Comparison of ENCODE assay signal across 8 cellular contexts in the genomic region with DNA sequence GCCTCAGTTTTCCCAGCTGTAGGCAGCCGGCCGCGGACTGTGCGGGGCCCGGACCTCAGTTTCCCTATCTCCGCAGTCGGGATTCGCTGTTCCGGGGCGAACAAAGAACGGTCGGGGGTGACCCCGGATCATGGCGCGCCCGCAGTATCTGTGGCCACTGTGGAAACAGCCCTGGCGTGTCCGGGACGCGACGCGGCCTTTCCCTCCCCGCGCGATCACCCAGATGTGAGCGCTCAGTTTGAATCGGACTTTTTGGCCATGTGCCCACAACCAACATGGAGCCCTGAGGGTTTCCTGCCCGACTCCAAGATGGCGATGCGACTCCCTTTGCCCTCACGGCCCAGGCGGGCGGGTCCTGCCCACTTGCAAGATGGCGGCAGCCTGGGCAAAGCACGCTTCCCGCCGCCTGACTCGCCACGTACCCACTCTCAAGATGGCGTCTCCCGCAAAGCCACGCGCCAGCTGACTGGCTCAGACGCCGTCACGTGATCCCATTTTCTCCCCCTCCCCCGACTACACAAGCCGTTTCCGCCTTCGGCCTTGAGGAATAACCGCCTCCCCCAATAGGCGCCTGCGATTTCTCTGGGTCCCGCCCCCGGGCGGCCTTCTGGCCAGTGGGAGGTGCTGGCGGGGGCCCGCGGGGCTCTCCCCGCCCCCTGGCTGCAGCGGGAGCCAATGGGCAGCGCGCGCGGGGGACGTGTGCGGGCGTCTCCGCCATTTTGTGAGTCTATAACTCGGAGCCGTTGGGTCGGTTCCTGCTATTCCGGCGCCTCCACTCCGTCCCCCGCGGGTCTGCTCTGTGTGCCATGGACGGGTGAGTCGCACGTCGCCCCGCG. TPM values are rescaled to one million over a fixed set of nuclear protein-coding genes. Genes with fewer than 3 reads are reported as not detected.
A peak's percentile ranks its signal among the peaks of the same experiment; 100 is the strongest.
DNase-seq lines count a peak whose midpoint lies in the region; ATAC-seq and TF ChIP-seq lines count a peak whose summit lies in the region.

Gene PTBP1 (plus strand): TSS at position 761 of the 836 bp plus-strand sequence. CDS start 46 bp downstream, at position 807.

- H3K36me3 Mint-ChIP-seq in CD8-positive, alpha-beta memory T cell = peaks cover 0 to 25% (median 1%) of the 10 kb centered on the region in 3 donors

- H3K9me3 Mint-ChIP-seq in CD8-positive, alpha-beta memory T cell = no peaks in the 10 kb centered on the region

- peaks cover 9% of the 10 kb centered on the region for H3K36me3 ChIP-seq in CD8-positive, alpha-beta memory T cell (ENCODE audit: insufficient read depth, low read length)
- H3K36me3 ChIP-seq in lower lobe of right lung = peaks cover 29% of the 10 kb centered on the region

- peak within 1 kb of the TSS; percentile 68 for H3K4me3 ChIP-seq in CD8-positive, alpha-beta memory T cell (ENCODE audit: low read length)
- peak within 1 kb of the TSS; percentile 85 for H3K4me3 ChIP-seq in lower lobe of right lung

- no peaks in the 10 kb centered on the region for H3K9me3 ChIP-seq in CD8-positive, alpha-beta memory T cell (ENCODE audit: low read length)
- H3K9me3 ChIP-seq in lower lobe of right lung = no peaks in the 10 kb centered on the region

- H3K4me3 Mint-ChIP-seq in CD8-positive, alpha-beta memory T cell = peak within 1 kb of the TSS; percentile 89 to 98 (median 93)

- no peaks in the 10 kb centered on the region for H3K27me3 ChIP-seq in CD8-positive, alpha-beta memory T cell (ENCODE audit: insufficient read depth, low read length, poor library complexity, severe bottlenecking)
- H3K27me3 ChIP-seq in lower lobe of right lung (ENCODE audit: low read depth) = no peaks in the 10 kb centered on the region

- H3K27ac ChIP-seq in CD8-positive, alpha-beta memory T cell (ENCODE audit: low read depth, low read length) = peak within 1 kb of the TSS; percentile 81
- H3K27ac ChIP-seq in lower lobe of right lung = peak within 1 kb of the TSS; percentile 96

- ATAC-seq in GM19468 (IDR thresholded peaks at IDR 0.05; ENCODE audit: extremely low read depth, unreplicated experiment) (peak; percentile 80), lower lobe of right lung (peak; percentile 92 to 95)

- intact Hi-C loops in lower lobe of right lung (cut with DNase I) = no loop called here

- peaks cover 42% of the 10 kb centered on the region for H3K4me1 ChIP-seq in CD8-positive, alpha-beta memory T cell (ENCODE audit: insufficient read depth, low read length)
- peaks cover 52% of the 10 kb centered on the region for H3K4me1 ChIP-seq in lower lobe of right lung

- peaks cover 31 to 37% (median 34%) of the 10 kb centered on the region in 3 donors for H3K4me1 Mint-ChIP-seq in CD8-positive, alpha-beta memory T cell

- peaks cover 0 to 4% of the 10 kb centered on the region in 2 donors for H3K27me3 Mint-ChIP-seq in CD8-positive, alpha-beta memory T cell

- CTCF ChIA-PET in CD8-positive, alpha-beta memory T cell (lab: Charles Lee) = interaction anchor here (1.3 to 1.5 kb wide), 2 partner anchors 13 to 27 kb away, joined by 3 to 6 read pairs; no protein-coding TSS in a partner anchor

- POLR2A ChIA-PET in CD8-positive, alpha-beta memory T cell (lab: Charles Lee) = interaction anchor here (0.6 to 1.0 kb wide), 5 partner anchors 10 to 645 kb away, joined by 3 to 6 read pairs (median 4); partner anchors contain the start of gene CIRBP

- peak within 1 kb of the TSS; percentile 56 to 98 (median 92) for H3K27ac Mint-ChIP-seq in CD8-positive, alpha-beta memory T cell

- TF ChIP-seq CTCF in lower lobe of right lung (IDR thresholded peaks at IDR 0.05) = peak; percentile 24

- peak; percentile 99 to 100 (median 100) for DNase-seq in CD8-positive, alpha-beta memory T cell
- peak; percentile 97 for DNase-seq in HS-5 (ENCODE audit: low read depth)
- DNase-seq in NK-92 treated with Interleukin-12 subunit alpha and Interleukin-12 subunit beta, amount 100 ng/mL, for 24 hours (lab: John Stamatoyannopoulos, UW) = peak; percentile 99
- peak; percentile 98 for DNase-seq in activated CD8-positive, alpha-beta memory T cell treated with anti-CD3 and anti-CD28 coated beads for 24 hours
- peak; percentile 99 for DNase-seq in effector CD4-positive, alpha-beta T cell
- peak; percentile 100 for DNase-seq in lower lobe of right lung
- DNase-seq in stimulated activated CD4-positive, alpha-beta T cell treated with anti-CD3 and anti-CD28 coated beads, TNF-alpha, amount 100 ng/mL, for 24 hours (ENCODE audit: low read depth in 3 of 3) = peak; percentile 99

RNA-seq across cellular contexts. Expression of gene PTBP1, which starts in this region (rescaled TPM):
- 100 to 1,000 TPM; 969 to 978 TPM for total RNA-seq in CD8-positive, alpha-beta memory T cell
- polyA plus RNA-seq in CD8-positive, alpha-beta memory T cell = 177 TPM
- total RNA-seq in lower lobe of right lung = 254 TPM

Comparison
In these comparisons a context has a peak if more than half of its experiments do, and no peak if none do; other contexts are left out.
1. Peak in every context shown above with its lines: DNase-seq, ATAC-seq, H3K4me3 ChIP-seq and H3K27ac ChIP-seq.